8 cellular contexts compared by ENCODE assay signal in the genomic region with DNA sequence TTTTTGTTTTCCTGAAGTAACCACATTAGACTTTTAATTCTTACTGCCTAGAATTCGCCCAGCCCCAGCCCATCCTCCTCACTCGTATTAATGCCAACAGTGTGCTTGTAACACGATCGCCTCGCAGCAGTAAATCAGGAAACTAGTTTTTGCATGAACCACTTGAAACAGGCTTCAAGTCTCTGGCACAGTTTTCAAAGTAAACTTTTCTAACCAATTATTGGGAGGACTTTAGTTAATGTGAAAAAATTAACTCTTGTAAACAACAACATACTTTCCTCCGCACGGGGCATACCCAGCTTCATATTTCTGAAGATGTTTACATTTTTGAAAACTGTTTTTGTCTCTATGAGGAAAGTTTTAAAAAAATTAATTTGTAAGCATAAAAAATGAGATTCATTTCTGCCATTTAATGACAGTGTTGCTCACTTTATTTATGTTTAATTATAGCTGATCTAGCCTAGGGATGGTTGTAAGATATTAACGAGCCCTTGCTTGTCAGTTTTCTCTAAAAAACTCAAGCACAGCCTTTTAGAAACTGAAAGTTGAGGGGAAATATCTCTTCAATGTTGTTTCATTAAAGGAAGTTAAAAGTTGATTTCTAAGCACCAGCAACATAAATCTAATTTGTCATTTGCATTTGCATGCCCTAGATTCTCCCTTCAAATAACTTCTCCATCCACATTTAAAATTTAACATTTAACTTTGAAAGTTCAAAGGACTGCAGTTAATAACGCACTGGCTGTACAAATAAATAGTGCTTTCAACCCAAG. TPM values are rescaled to one million over a fixed set of nuclear protein-coding genes. Genes with fewer than 3 reads are reported as not detected.
DNase-seq lines count a peak whose midpoint lies in the region; ATAC-seq, FAIRE-seq and TF ChIP-seq lines count a peak whose summit lies in the region.

No MANE protein-coding gene starts in this region.

- peak overlapping the region in 4 of 10 experiments; percentile 8 to 22 (median 16); a peak in 5 of 20 replicates for H3K4me3 ChIP-seq in BLaER1 treated with 17β-estradiol and CSF1 and Interleukin-3, amounts not matched to agents 10 nM and 100 nM
- H3K4me3 ChIP-seq in HFF-Myc (replicated peaks; ENCODE audit: low read depth, low read length) (peak overlapping the region; percentile 3), bronchial epithelial cell (ENCODE audit: low read depth, low read length) (no peak overlapping the region), mononuclear cell (ENCODE audit: low read length) (peak overlapping the region; percentile 6)

- no peaks in the 10 kb centered on the region for H4K20me1 ChIP-seq in BLaER1 treated with 17β-estradiol and CSF1 and Interleukin-3, amounts not matched to agents 10 nM and 100 nM

- TF ChIP-seq CTCF in HFF-Myc (IDR thresholded peaks at IDR 0.05; ENCODE audit: low read depth, low read length, missing control alignments) (no peak), bronchial epithelial cell (IDR thresholded peaks at IDR 0.05; ENCODE audit: insufficient read depth, low read length, severe bottlenecking) (no peak)

- H3K36me3 ChIP-seq in BLaER1 treated with 17β-estradiol and CSF1 and Interleukin-3, amounts not matched to agents 10 nM and 100 nM, result no peaks in the 10 kb centered on the region
- no peaks in the 10 kb centered on the region for H3K36me3 ChIP-seq in bronchial epithelial cell (ENCODE audit: control insufficient read depth, insufficient read depth, low read length)

- H3K4me1 ChIP-seq in BLaER1 treated with 17β-estradiol and CSF1 and Interleukin-3, amounts not matched to agents 10 nM and 100 nM, result peaks cover 18 to 33% (median 25%) of the 10 kb centered on the region in 10 experiments
- peaks cover 18% of the 10 kb centered on the region for H3K4me1 ChIP-seq in mononuclear cell (ENCODE audit: insufficient read depth, low read length)

- H3K4me2 ChIP-seq in BLaER1 treated with 17β-estradiol and CSF1 and Interleukin-3, amounts not matched to agents 10 nM and 100 nM, result peak overlapping the region; percentile 51 to 87 (median 75)

- peak; percentile 66 for DNase-seq in HFF-Myc (ENCODE audit: extremely low read depth, low read depth)
- peak; percentile 45 for DNase-seq in bronchial epithelial cell (ENCODE audit: low read depth)
- no peak for DNase-seq in islet precursor cell
- no peak for DNase-seq in HTR-8/SVneo (ENCODE audit: insufficient read length, low spot score)
- no peak for DNase-seq in caudate nucleus (lab: John Stamatoyannopoulos, UW)

- peak overlapping the region in 5 of 11 experiments; percentile 4 to 48 (median 13); a peak in 9 of 22 replicates for H3K9ac ChIP-seq in BLaER1 treated with 17β-estradiol and CSF1 and Interleukin-3, amounts not matched to agents 10 nM and 100 nM

- peak overlapping the region in 5 of 11 experiments; percentile 8 to 55 (median 33); a peak in 9 of 22 replicates for H3K27ac ChIP-seq in BLaER1 treated with 17β-estradiol and CSF1 and Interleukin-3, amounts not matched to agents 10 nM and 100 nM
- no peak overlapping the region for H3K27ac ChIP-seq in caudate nucleus (ENCODE audit: low read depth, low read length)

- H3K9me3 ChIP-seq in BLaER1 treated with 17β-estradiol and CSF1 and Interleukin-3, amounts not matched to agents 10 nM and 100 nM (replicated peaks in 1 of 11), result no peaks in the 10 kb centered on the region
- no peaks in the 10 kb centered on the region for H3K9me3 ChIP-seq in mononuclear cell (ENCODE audit: low read depth, low read length)

- H3K27me3 ChIP-seq in BLaER1 treated with 17β-estradiol and CSF1 and Interleukin-3, amounts not matched to agents 10 nM and 100 nM, result no peaks in the 10 kb centered on the region
- H3K27me3 ChIP-seq in bronchial epithelial cell (ENCODE audit: control insufficient read depth, insufficient read depth, low read length) (no peaks in the 10 kb centered on the region), mononuclear cell (ENCODE audit: insufficient read depth, low read length) (no peaks in the 10 kb centered on the region)

- FAIRE-seq in bronchial epithelial cell (lab: Jason Lieb, UNC) (no peak), HTR-8/SVneo (lab: Jason Lieb, UNC) (no peak)

- no peak for ATAC-seq in GM19467 (IDR thresholded peaks at IDR 0.05; ENCODE audit: unreplicated experiment)

RNA-seq across cellular contexts. Expression of a gene that starts 39.4 kb away (rescaled TPM):
- total RNA-seq in bronchial epithelial cell (1.3 and 3.2 TPM in 2 replicates), mononuclear cell (0.21 TPM)

Comparison
In these comparisons a context has a peak if more than half of its experiments do, and no peak if none do; other contexts are left out.
1. DNase-seq: peak in HFF-Myc (single experiment) and bronchial epithelial cell (single experiment); none in islet precursor cell (single experiment), HTR-8/SVneo (single experiment) and caudate nucleus (0 of 61).